Comparison of ENCODE assay signal across 25 cellular contexts in the genomic region with DNA sequence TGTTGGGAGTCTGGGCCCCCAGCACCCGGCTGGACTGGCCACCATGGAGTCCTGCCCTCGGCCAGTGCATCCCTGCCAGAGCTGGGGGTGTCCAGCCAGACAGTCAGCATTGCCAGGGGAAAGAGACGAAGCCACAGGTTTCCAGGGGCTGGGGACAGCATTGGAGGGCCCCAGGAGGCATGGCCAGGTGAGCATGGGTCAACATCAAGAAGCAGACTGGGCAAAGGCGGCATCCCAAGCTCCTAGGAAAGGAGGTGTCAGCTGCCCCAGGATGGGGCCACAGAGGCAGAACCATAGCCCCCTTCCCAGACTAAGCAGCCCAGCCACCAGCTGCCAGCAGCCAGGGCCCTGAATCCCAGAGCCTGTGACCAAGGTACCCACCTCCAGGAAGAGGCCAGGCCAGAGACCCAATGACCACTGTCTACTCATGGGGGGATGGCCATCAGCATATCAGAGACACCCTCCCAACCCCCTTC. TPM values are rescaled to one million over a fixed set of nuclear protein-coding genes. Genes with fewer than 3 reads are reported as not detected.
A peak's percentile ranks its signal among the peaks of the same experiment; 100 is the strongest.
DNase-seq lines count a peak whose midpoint lies in the region; ATAC-seq lines count a peak whose summit lies in the region.
"Had no signal": no experiment of that assay in that cellular context is flagged by ENCODE, and none has a peak within 500 bp of the region (broad histone marks: within the 10 kb centered on the region; RNA-seq: fewer than 3 reads in every experiment).

No MANE protein-coding gene starts in this region.

- no peak overlapping the region for H3K27ac ChIP-seq in aorta (ENCODE audit: low read depth in 1 of 2, low read length in 2 of 2)
- H3K27ac ChIP-seq: A549, BLaER1 had no signal

- no peaks in the 10 kb centered on the region for H3K27me3 ChIP-seq in aorta (ENCODE audit: control insufficient read depth in 1 of 2, insufficient read depth in 2 of 2, low read length in 1 of 2)
- H3K27me3 ChIP-seq: BLaER1 had no signal

- H3K4me3 ChIP-seq in aorta (ENCODE audit: low read length in 2 of 2), result no peak overlapping the region
- H3K4me3 ChIP-seq: A549, BLaER1, GM12878 had no signal

- no peaks in the 10 kb centered on the region for H3K4me1 ChIP-seq in aorta (ENCODE audit: control insufficient read depth in 1 of 2, insufficient read depth in 2 of 2, low read length in 2 of 2)

- H3K36me3 ChIP-seq in aorta (ENCODE audit: control insufficient read depth in 1 of 2, insufficient read depth in 2 of 2, low read length in 1 of 2), result no peaks in the 10 kb centered on the region
- H3K36me3 ChIP-seq: BLaER1 had no signal

- 94 to 97% methylated on average over 4 of the region's 4 CpGs for WGBS in aorta, 2 donors

- no peak for ATAC-seq in left ventricle myocardium superior
- ATAC-seq in Right ventricle myocardium superior (ENCODE audit: poor library complexity), result no peak
- no peak for ATAC-seq in left lobe of liver
- ATAC-seq in sciatic nerve, result no peak
- no peak for ATAC-seq in aorta (ENCODE audit: low FRiP score)
- ATAC-seq: A549; CD8-positive, alpha-beta T cell; GM12878; HepG2 had no signal

- DNase-seq in left ventricle myocardium superior (peak; percentile 17), Right ventricle myocardium superior (no peak), left lobe of liver (ENCODE audit: low spot score) (peak; percentile 26), sciatic nerve (ENCODE audit: low spot score) (peak; percentile 33), aorta (peak; percentile 30 to 35), HUDEP-2 (lab: John Stamatoyannopoulos, UW; ENCODE audit: unreplicated experiment in 76 of 76) (no peak), NCI-H510A (lab: John Stamatoyannopoulos, UW) (no peak), mucosa of gallbladder (ENCODE audit: low spot score) (no peak)
- DNase-seq: Calu3, DMS53, EL, GOT3, KBM-7, NCI-H1105 treated with DMSO at 0.1 percent for 48 hours, NCI-H1694 treated with DMSO at 0.1 percent for 48 hours, NCI-H774, OCI-M1, SHP77 treated with DMSO at 0.1 percent for 48 hours had no signal

- H3K9me3 ChIP-seq in aorta (ENCODE audit: control insufficient read depth, low read length), result no peaks in the 10 kb centered on the region
- H3K9me3 ChIP-seq: BLaER1 had no signal

- intact Hi-C loops in left ventricle myocardium superior (cut with micrococcal nuclease) (no loop called here), Right ventricle myocardium superior (cut with DNase I) (no loop called here), sciatic nerve (cut with DNase I) (no loop called here), aorta (cut with DNase I) (no loop called here)

RNA-seq across cellular contexts. Expression of gene WNT3A, which starts 32.2 kb away (rescaled TPM):
- total RNA-seq in left ventricle myocardium superior (not detected), Right ventricle myocardium superior (not detected), left lobe of liver (not detected), sciatic nerve (not detected), aorta (not detected), mucosa of gallbladder (0.06 TPM)
- polyA plus RNA-seq in aorta, result not detected
- total RNA-seq: Calu3, GM12878, HepG2, NCI-H460, RPMI7951 had no signal
- polyA plus RNA-seq: A549, HepG2 had no signal

RNA-seq across cellular contexts. Expression of gene ARF1, which starts 43.5 kb away (rescaled TPM):
- total RNA-seq in left ventricle myocardium superior (285 TPM), Right ventricle myocardium superior (251 TPM), left lobe of liver (172 TPM), sciatic nerve (251 TPM), aorta (100 to 1,000 TPM; 291 to 356 TPM), mucosa of gallbladder (419 TPM)
- polyA plus RNA-seq in aorta, result 100 to 1,000 TPM; 232 to 349 TPM

Comparison
In these comparisons a context has a peak if more than half of its experiments do, and no peak if none do; other contexts are left out.
1. DNase-seq: peak in left ventricle myocardium superior (single experiment), left lobe of liver (single experiment), sciatic nerve (single experiment) and aorta (2 of 2); none in Right ventricle myocardium superior (single experiment), HUDEP-2 (0 of 76), NCI-H510A (single experiment) and mucosa of gallbladder (single experiment).